9 cellular contexts compared by ENCODE assay signal in the genomic region with DNA sequence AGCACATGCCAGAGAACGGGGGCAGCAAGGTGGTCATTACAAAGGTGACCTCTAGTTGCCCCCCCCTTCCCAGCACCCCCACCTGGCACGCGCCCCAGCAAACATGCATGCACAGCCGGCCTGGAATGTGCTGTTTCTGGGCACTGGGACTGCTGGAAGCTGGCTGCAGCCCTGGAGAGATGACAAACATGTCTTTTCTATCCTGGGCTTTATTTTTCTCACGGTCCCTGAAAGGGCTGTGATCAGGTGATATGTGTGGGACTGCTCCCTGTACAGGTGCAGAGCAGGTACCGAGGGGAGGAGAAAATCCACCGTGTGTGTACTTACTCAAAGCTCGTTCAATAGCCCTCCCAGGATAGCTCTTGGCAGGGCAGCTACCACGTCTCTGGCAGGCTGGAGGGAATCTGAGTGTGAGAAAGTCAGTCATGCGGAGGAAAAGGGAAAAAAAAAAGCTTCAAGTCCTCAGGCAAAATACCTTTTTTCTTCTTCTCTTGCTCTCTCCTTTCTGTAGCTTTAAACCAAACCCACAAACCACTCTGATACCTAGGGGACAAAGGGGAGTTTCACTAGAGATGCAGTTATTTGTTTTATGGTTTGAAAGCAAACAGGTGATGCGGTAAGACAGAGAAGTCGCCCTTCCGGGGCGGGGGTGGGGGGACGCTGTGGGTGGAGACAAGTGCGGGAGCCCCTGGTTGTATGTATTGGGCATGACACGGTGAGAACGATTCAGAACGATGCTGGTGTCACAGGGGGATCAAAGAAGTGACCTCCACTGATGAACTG. TPM values are rescaled to one million over a fixed set of nuclear protein-coding genes. Genes with fewer than 3 reads are reported as not detected.
DNase-seq lines count a peak whose midpoint lies in the region; ATAC-seq, FAIRE-seq and TF ChIP-seq lines count a peak whose summit lies in the region.
"Had no signal": no experiment of that assay in that cellular context is flagged by ENCODE, and none has a peak within 500 bp of the region (broad histone marks: within the 10 kb centered on the region; RNA-seq: fewer than 3 reads in every experiment).

No MANE protein-coding gene starts in this region.

- H3K9me3 ChIP-seq in MG63 (no peaks in the 10 kb centered on the region), pancreas (no peaks in the 10 kb centered on the region)

- H3K4me1 ChIP-seq in pancreas: peaks cover 16 to 25% (median 24%) of the 10 kb centered on the region in 3 donors

- 7 to 9% methylated on average over 19 of the region's 19 CpGs for WGBS in pancreas, 2 donors

- intact Hi-C loops in pancreas (cut with DNase I): loop anchor here in 2 of 3 donors (10.0 kb wide), 3 partner anchors 56 to 346 kb away; no protein-coding TSS in a partner anchor

- DNase-seq in DMS 273 (lab: John Stamatoyannopoulos, UW; ENCODE audit: unreplicated experiment) (peak; percentile 45), DMS 273 treated with DMSO at 0.1 percent for 48 hours (lab: John Stamatoyannopoulos, UW) (no peak), MG63 (peak; percentile 62), amniotic epithelial cell (ENCODE audit: low read depth) (peak; percentile 19), pancreas (peak; percentile 65 to 87 (median 75)), hepatic stellate cell (ENCODE audit: low spot score) (no peak), putamen (ENCODE audit: low spot score) (no peak)

- H3K36me3 ChIP-seq in MG63 (no peaks in the 10 kb centered on the region), pancreas (no peaks in the 10 kb centered on the region)

- H3K27ac ChIP-seq in pancreas: peak overlapping the region; percentile 46 to 79 (median 68)

- ATAC-seq in GM21825 (IDR thresholded peaks at IDR 0.05; ENCODE audit: unreplicated experiment): peak; percentile 51
- ATAC-seq in pancreas: peak; percentile 15 to 48 (median 37)

- no peak for FAIRE-seq in pancreas (lab: Jason Lieb, UNC)
- FAIRE-seq: A204.1 had no signal

- H3K27me3 ChIP-seq in MG63 (no peaks in the 10 kb centered on the region), pancreas (no peaks in the 10 kb centered on the region)

- H3K4me3 ChIP-seq in MG63: no peak overlapping the region
- H3K4me3 ChIP-seq in pancreas: peak overlapping the region in 1 of 4 donors; percentile 15

- no peak for TF ChIP-seq CTCF in pancreas (IDR thresholded peaks at IDR 0.05)

RNA-seq across cellular contexts. Expression of gene HES1, which starts 5.0 kb away (rescaled TPM):
- 17.7 and 19.3 TPM in 2 replicates for total RNA-seq in MG63 (2014; rRNA removed; shearing (Covaris generic); ENCODE audit: low replicate concordance)
- 10 to 100 TPM; 15.7 to 51.6 (median 36.3) TPM for total RNA-seq in pancreas
- polyA plus RNA-seq in pancreas: 10 to 100 TPM; 22.3 to 68.5 TPM

Comparison
In these comparisons a context has a peak if more than half of its experiments do, and no peak if none do; other contexts are left out.
1. DNase-seq: peak in DMS 273 (single experiment), MG63 (single experiment), amniotic epithelial cell (single experiment) and pancreas (6 of 6); none in DMS 273 treated with DMSO at 0.1 percent for 48 hours (single experiment), hepatic stellate cell (single experiment) and putamen (single experiment).